In the genomic region with DNA sequence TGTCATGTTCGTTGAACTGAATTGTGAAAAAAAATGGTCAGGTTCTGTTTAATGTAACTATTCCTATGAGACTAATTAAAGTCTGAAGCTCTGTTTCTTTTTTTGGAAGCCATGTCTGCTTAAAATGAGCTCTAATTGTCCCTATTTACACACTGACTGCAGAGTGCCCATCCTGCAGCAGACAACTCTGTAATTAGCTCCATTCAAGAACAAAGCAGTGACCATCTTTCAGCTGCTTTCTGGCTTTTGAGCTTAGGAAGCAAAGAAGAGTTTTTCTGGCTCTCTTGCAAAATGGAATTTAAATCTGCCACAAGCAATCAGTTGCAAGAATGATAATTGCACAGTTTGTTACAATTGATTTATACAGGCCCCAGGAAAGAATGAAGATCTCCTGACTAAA, we compare ENCODE assay signal across 30 cellular contexts.
A peak's percentile ranks its signal among the peaks of the same experiment; 100 is the strongest.
DNase-seq lines count a peak whose midpoint lies in the region; ATAC-seq and TF ChIP-seq lines count a peak whose summit lies in the region.
"Had no signal": no experiment of that assay in that cellular context is flagged by ENCODE, and none has a peak within 500 bp of the region (broad histone marks: within the 10 kb centered on the region; RNA-seq: fewer than 3 reads in every experiment).

No MANE protein-coding gene starts in this region.

- H3K4me1 ChIP-seq in sigmoid colon, result no peaks in the 10 kb centered on the region
- H3K4me1 ChIP-seq: left ventricle myocardium inferior, spleen had no signal

- H3K27me3 ChIP-seq in sigmoid colon, result no peaks in the 10 kb centered on the region

- DNase-seq in NCI-H526 (lab: John Stamatoyannopoulos, UW) (peak; percentile 1 to 30), NCI-H526 treated with DMSO at 0.1 percent for 48 hours (lab: John Stamatoyannopoulos, UW) (no peak), NCI-H1930 (lab: John Stamatoyannopoulos, UW) (peak; percentile 67), NCI-H748 (lab: John Stamatoyannopoulos, UW; ENCODE audit: unreplicated experiment) (peak; percentile 93), retina (peak; percentile 30), NCI-H82 treated with DMSO at 0.1 percent for 48 hours (lab: John Stamatoyannopoulos, UW; ENCODE audit: unreplicated experiment) (no peak), sigmoid colon (no peak)
- DNase-seq: activated CD4-positive, alpha-beta memory T cell treated with anti-CD3 and anti-CD28 coated beads for 36 hours; activated CD4-positive, CD25-positive, alpha-beta regulatory T cell treated with anti-CD3 and anti-CD28 coated beads, Interleukin-2, amount 50 U/mL, for 72 hours; activated CD8-positive, alpha-beta memory T cell treated with anti-CD3 and anti-CD28 coated beads, Interleukin-2, amount 50 U/mL, for 4 hours; activated naive CD4-positive, alpha-beta T cell; CD4-positive, CD25-positive, alpha-beta regulatory T cell; H9; head of caudate nucleus; KBM-7; left ventricle myocardium inferior; mesenchymal stem cell; MM.1S; NCI-H187; nephron progenitor cell; right cardiac atrium; Right ventricle myocardium superior; spleen; stimulated activated CD4-positive, alpha-beta T cell treated with anti-CD3 and anti-CD28 coated beads, Interleukin-2, amount 100 ng/mL, for 24 hours; stimulated activated CD8-positive, alpha-beta memory T cell treated with anti-CD3 and anti-CD28 coated beads, Interleukin-4, amount 100 ng/mL, for 48 hours; stimulated activated naive CD8-positive, alpha-beta T cell treated with anti-CD3 and anti-CD28 coated beads, Interleukin-15, amount 100 ng/mL, for 72 hours had no signal

- TF ChIP-seq POLR2A in sigmoid colon (IDR thresholded peaks at IDR 0.05), result no peak

- no peak for ATAC-seq in GM19035 (IDR thresholded peaks at IDR 0.05; ENCODE audit: unreplicated experiment)
- ATAC-seq: esophagus mucosa; Panc1; right cardiac atrium; stimulated activated naive CD8-positive, alpha-beta T cell treated with anti-CD3 and anti-CD28 coated beads, Interleukin-15, amount 100 ng/mL, for 72 hours had no signal

- no peaks in the 10 kb centered on the region for H3K36me3 ChIP-seq in sigmoid colon
- H3K36me3 ChIP-seq: left ventricle myocardium inferior, spleen had no signal

- intact Hi-C loops in sigmoid colon (cut with DNase I), result no loop called here

- H3K4me3 ChIP-seq in sigmoid colon, result no peak overlapping the region
- H3K4me3 ChIP-seq: left ventricle myocardium inferior, spleen had no signal

- WGBS in sigmoid colon, 2 donors, result 69 to 76% methylated on average over 1 of the region's 1 CpG

- TF ChIP-seq CTCF in sigmoid colon (IDR thresholded peaks at IDR 0.05), result no peak

- peaks cover 0 to 1% (median 0%) of the 10 kb centered on the region in 4 donors for H3K9me3 ChIP-seq in sigmoid colon

- TF ChIP-seq EP300 in sigmoid colon (IDR thresholded peaks at IDR 0.05), result no peak

- no peak overlapping the region for H3K27ac ChIP-seq in sigmoid colon
- H3K27ac ChIP-seq: HL-60, left ventricle myocardium inferior, spleen had no signal

Comparison
In these comparisons a context has a peak if more than half of its experiments do, and no peak if none do; other contexts are left out.
1. DNase-seq: peak in NCI-H526 (2 of 2), NCI-H1930 (2 of 2), NCI-H748 (single experiment) and retina (single experiment); none in NCI-H526 treated with DMSO at 0.1 percent for 48 hours (single experiment), NCI-H82 treated with DMSO at 0.1 percent for 48 hours (single experiment) and sigmoid colon (single experiment).